18 cellular contexts compared by ENCODE assay signal in genomic region chr9:117076571-117077300, GRCh38.
DNase-seq lines count a peak whose midpoint lies in the region; ATAC-seq, FAIRE-seq and TF ChIP-seq lines count a peak whose summit lies in the region.
"Had no signal": no experiment of that assay in that cellular context is flagged by ENCODE, and none has a peak within 500 bp of the region (broad histone marks: within the 10 kb centered on the region; RNA-seq: fewer than 3 reads in every experiment).

No MANE protein-coding gene starts in this region.

- DNase-seq in DMS79 treated with DMSO at 0.1 percent for 48 hours (lab: John Stamatoyannopoulos, UW) = peak; percentile 42
- no peak for DNase-seq in DMS79 (lab: John Stamatoyannopoulos, UW)
- peak; percentile 5 to 90 (median 64) for DNase-seq in NCI-H1417 (lab: John Stamatoyannopoulos, UW)
- DNase-seq in NCI-H524 treated with DMSO at 0.1 percent for 48 hours (lab: John Stamatoyannopoulos, UW) = peak; percentile 12
- no peak for DNase-seq in K562 (ENCODE audit: extremely low read depth in 1 of 4, low spot score in 3 of 4)
- DNase-seq in CD4-positive, alpha-beta T cell = no peak
- DNase-seq in effector CD8-positive, alpha-beta T cell (lab: John Stamatoyannopoulos, UW) = no peak
- DNase-seq: 8988T; CD8-positive, alpha-beta T cell; GF-D8; HFFc6; NCI-H1048; NCI-H2029; SHP77 had no signal

- TF ChIP-seq CTCF in K562 (IDR thresholded peaks at IDR 0.05 in 2 of 3, conservative IDR thresholded peaks at IDR 0.05 in 1 of 3; ENCODE audit: insufficient read depth in 2 of 3, low read depth in 1 of 3, low read length in 3 of 3) = no peak
- no peak for TF ChIP-seq CTCF in CD4-positive, alpha-beta T cell (IDR thresholded peaks at IDR 0.05)

- no peaks in the 10 kb centered on the region for H3K27me3 ChIP-seq in K562 (ENCODE audit: control insufficient read depth in 2 of 2, insufficient read depth in 2 of 2, low read length in 2 of 2)
- no peaks in the 10 kb centered on the region for H3K27me3 ChIP-seq in CD4-positive, alpha-beta T cell (ENCODE audit: control insufficient read depth, insufficient read depth, low read length)

- no peaks in the 10 kb centered on the region for H3K79me2 ChIP-seq in K562 (ENCODE audit: control insufficient read depth, insufficient read depth, low read length)

- ATAC-seq in K562 (no peak), GM18517 (IDR thresholded peaks at IDR 0.05; ENCODE audit: unreplicated experiment) (no peak)
- ATAC-seq in CD4-positive, alpha-beta T cell (ENCODE audit: poor library complexity) = no peak
- ATAC-seq: CD8-positive, alpha-beta T cell had no signal

- WGBS in K562 (ENCODE audit: insufficient coverage, low coverage, missing lambda C conversion rate) = 0% methylated on average over 8 of the region's 8 CpGs

- H3K27ac ChIP-seq in K562 (ENCODE audit: extremely low read depth, low read depth, low read length) = no peak overlapping the region
- H3K27ac ChIP-seq in CD4-positive, alpha-beta T cell (ENCODE audit: low read depth, low read length) = no peak overlapping the region

- no peaks in the 10 kb centered on the region for H4K20me1 ChIP-seq in K562 (replicated peaks; ENCODE audit: control insufficient read depth, insufficient read depth, low read length)

- H3K36me3 ChIP-seq in K562 (ENCODE audit: control insufficient read depth, insufficient read depth, low read length) = no peaks in the 10 kb centered on the region

- H3K36me3 Mint-ChIP-seq in CD4-positive, alpha-beta T cell (ENCODE audit: low read depth) = no peaks in the 10 kb centered on the region
- H3K36me3 Mint-ChIP-seq: CD8-positive, alpha-beta T cell had no signal

- H3K9ac ChIP-seq in K562 (ENCODE audit: insufficient read depth in 1 of 2, low read depth in 2 of 2, low read length in 2 of 2) = no peak overlapping the region

- FAIRE-seq in K562 (lab: Jason Lieb, UNC) = no peak
- FAIRE-seq: GM12891, GM18507 had no signal

- no TSS peak for BruUV-seq in K562 (replicated peaks; lab: Mats Ljungman, UMichigan)

- H3K27ac Mint-ChIP-seq in CD4-positive, alpha-beta T cell = no peak overlapping the region
- H3K27ac Mint-ChIP-seq: CD8-positive, alpha-beta T cell; HFFc6; T-helper 1 cell treated with Interleukin-12 subunit alpha and Interleukin-12 subunit beta and Interleukin-4 antibody, amounts not matched to agents 30 μg/mL and 1 μg/mL, for 36 hours had no signal

- H3K4me3 ChIP-seq in K562 = no peak overlapping the region

- no peak for TF ChIP-seq EP300 in K562 (IDR thresholded peaks at IDR 0.05; ENCODE audit: low read length)

- CTCF ChIA-PET in K562 (lab: Yijun Ruan, JAX; ENCODE audit: low intra/inter-chr PET ratio) = no interaction called here
- CTCF ChIA-PET in CD4-positive, alpha-beta T cell (lab: Charles Lee) = no interaction called here

- no peaks in the 10 kb centered on the region for H3K9me3 ChIP-seq in K562 (replicated peaks; ENCODE audit: control insufficient read depth, insufficient read depth, low read depth, low read length)
- no peaks in the 10 kb centered on the region for H3K9me3 ChIP-seq in CD4-positive, alpha-beta T cell (ENCODE audit: control insufficient read depth, low read length)

- in situ Hi-C loops in K562 (cut with MboI) = no loop called here

- H3K4me1 Mint-ChIP-seq in CD4-positive, alpha-beta T cell (ENCODE audit: low read depth) = no peaks in the 10 kb centered on the region

- peaks cover 4% of the 10 kb centered on the region for H3K9me3 Mint-ChIP-seq in CD4-positive, alpha-beta T cell
- H3K9me3 Mint-ChIP-seq: CD8-positive, alpha-beta T cell had no signal

- no peaks in the 10 kb centered on the region for H3K9me1 ChIP-seq in K562 (ENCODE audit: control insufficient read depth, insufficient read depth, low read length)

- no peak overlapping the region for H2AFZ ChIP-seq in K562 (ENCODE audit: low read depth, low read length)

- intact Hi-C loops in K562 (cut with micrococcal nuclease) = no loop called here
- intact Hi-C loops in CD4-positive, alpha-beta T cell (cut with DNase I, micrococcal nuclease) = no loop called here

- no peak overlapping the region for H3K4me3 Mint-ChIP-seq in CD4-positive, alpha-beta T cell
- H3K4me3 Mint-ChIP-seq: CD8-positive, alpha-beta T cell; HFFc6; T-helper 1 cell treated with Interleukin-12 subunit alpha and Interleukin-12 subunit beta and Interleukin-4 antibody, amounts not matched to agents 30 μg/mL and 1 μg/mL, for 36 hours had no signal

- peaks cover 6% of the 10 kb centered on the region for H3K27me3 Mint-ChIP-seq in CD4-positive, alpha-beta T cell

- no peak for TF ChIP-seq POLR2A in K562 (conservative IDR thresholded peaks at IDR 0.05)

- no peaks in the 10 kb centered on the region for H3K4me1 ChIP-seq in K562 (replicated peaks in 1 of 2; ENCODE audit: control insufficient read depth in 2 of 2, insufficient read depth in 2 of 2, low read length in 2 of 2)

- POLR2A ChIA-PET in K562 (lab: Yijun Ruan, JAX) = no interaction called here
- POLR2A ChIA-PET in CD4-positive, alpha-beta T cell (lab: Charles Lee) = no interaction called here

- no peak for TF ChIP-seq RAD21 in K562 (CRISPR knock-in tag; conservative IDR thresholded peaks at IDR 0.05 in 1 of 2, IDR thresholded peaks at IDR 0.05 in 1 of 2)

- no peak overlapping the region for H3K4me2 ChIP-seq in K562 (ENCODE audit: insufficient read depth, low read length)

TF ChIP-seq in K562, 482 proteins besides CTCF, POLR2A, EP300 and RAD21:
- TF ChIP-seq ARID3A (IDR thresholded peaks at IDR 0.05; ENCODE audit: borderline replicate concordance, low read depth, low read length) (no peak), RFX1 (IDR thresholded peaks at IDR 0.05) (peak; percentile 42; the same call in 1 of the 2 replicates)

Comparison
In these comparisons a context has a peak if more than half of its experiments do, and no peak if none do; other contexts are left out.
1. DNase-seq: peak in DMS79 treated with DMSO at 0.1 percent for 48 hours (single experiment), NCI-H1417 (3 of 3) and NCI-H524 treated with DMSO at 0.1 percent for 48 hours (single experiment); none in DMS79 (single experiment), K562 (0 of 4), CD4-positive, alpha-beta T cell (0 of 10) and effector CD8-positive, alpha-beta T cell (single experiment).